ENCODE assay signal across 39 cellular contexts in the genomic region with DNA sequence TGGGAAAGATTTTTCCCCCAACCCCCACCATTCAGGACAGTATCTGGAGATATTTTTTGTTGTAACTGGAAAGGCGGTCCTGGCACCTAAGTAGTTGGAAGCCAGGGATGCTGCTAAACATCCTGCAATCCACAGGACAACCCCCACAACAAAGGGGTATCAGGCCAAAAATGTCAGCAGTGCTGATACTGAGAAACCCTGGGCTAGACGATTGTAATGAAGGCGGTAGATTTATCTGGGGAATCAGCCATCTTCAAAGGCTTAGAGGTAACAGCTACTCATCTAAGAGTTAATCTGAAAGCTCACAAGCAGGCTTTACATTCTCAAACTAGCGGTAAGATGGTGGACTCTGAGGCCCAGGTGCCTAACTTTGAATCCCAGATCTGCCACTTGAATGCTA. TPM values are rescaled to one million over a fixed set of nuclear protein-coding genes. Genes with fewer than 3 reads are reported as not detected.
"Had no signal": no experiment of that assay in that cellular context is flagged by ENCODE, and none has a peak within 500 bp of the region (broad histone marks: within the 10 kb centered on the region; RNA-seq: fewer than 3 reads in every experiment).

No MANE protein-coding gene starts in this region.

- H3K9me3 ChIP-seq: MG63 had no signal

- H3K27ac ChIP-seq: KMS-11 had no signal

- H3K4me2 ChIP-seq: KMS-11 had no signal

- DNase-seq: Karpas-422, Kasumi-1, KBM-7, KG1, MG63, MM.1S, MV-4-11, NCI-H1048, NCI-H1092, NCI-H1092 treated with DMSO at 0.1 percent for 48 hours, NCI-H1105, NCI-H1105 treated with DMSO at 0.1 percent for 48 hours, NCI-H1417, NCI-H1417 treated with DMSO at 0.1 percent for 48 hours, NCI-H1436, NCI-H1436 treated with DMSO at 0.1 percent for 48 hours, NCI-H146, NCI-H1694, NCI-H1694 treated with DMSO at 0.1 percent for 48 hours, NCI-H187, NCI-H187 treated with DMSO at 0.1 percent for 48 hours, NCI-H1930, NCI-H2029, NCI-H2029 treated with DMSO at 0.1 percent for 48 hours, NCI-H2081, NCI-H2081 treated with DMSO at 0.1 percent for 48 hours, NCI-H2107, NCI-H2171, NCI-H2171 treated with DMSO at 0.1 percent for 48 hours, NCI-H2227 treated with DMSO at 0.1 percent for 48 hours, NCI-H226, NCI-H345, NCI-H446, NCI-H446 treated with DMSO at 0.1 percent for 48 hours had no signal

- H3K36me3 ChIP-seq: MG63 had no signal

- H3K9ac ChIP-seq: KMS-11 had no signal

- H3K4me3 ChIP-seq: MG63 had no signal

RNA-seq across cellular contexts. Expression of gene NMUR2, which starts 59.0 kb away (rescaled TPM):
- total RNA-seq: LHCN-M2, M059J, MCF 10A, NCI-H460 had no signal
